ENCODE assay signal across 8 cellular contexts in the genomic region with DNA sequence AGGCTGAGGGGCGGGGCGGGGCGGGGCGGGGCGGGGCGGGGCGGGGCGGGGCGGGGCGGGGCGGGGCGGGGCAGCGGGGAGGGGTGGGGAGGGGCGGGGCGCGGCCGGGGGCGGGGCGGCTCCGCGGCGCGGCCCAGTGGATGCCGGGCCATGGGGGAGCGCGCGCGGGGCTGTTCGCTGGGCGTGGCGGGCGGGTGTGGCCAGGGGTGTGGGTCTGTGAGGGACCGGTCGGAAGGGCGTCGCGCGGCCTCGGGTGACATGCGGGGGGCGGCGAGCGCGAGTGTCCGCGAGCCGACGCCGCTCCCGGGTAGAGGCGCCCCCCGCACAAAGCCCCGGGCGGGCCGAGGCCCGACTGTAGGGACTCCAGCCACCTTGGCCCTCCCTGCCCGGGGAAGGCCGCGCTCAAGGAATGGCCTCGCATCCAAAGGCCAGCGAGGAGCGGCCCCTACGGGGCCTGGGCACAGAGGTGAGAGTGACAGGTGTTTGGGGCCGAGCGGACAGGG. TPM values are rescaled to one million over a fixed set of nuclear protein-coding genes. Genes with fewer than 3 reads are reported as not detected.
A peak's percentile ranks its signal among the peaks of the same experiment; 100 is the strongest.
DNase-seq lines count a peak whose midpoint lies in the region; ATAC-seq and TF ChIP-seq lines count a peak whose summit lies in the region.

A gene (plus strand): TSS at position 188 of the 503 bp plus-strand sequence. CDS start 71 bp downstream, at position 259.

- H3K4me3 ChIP-seq in A673 (ENCODE audit: low read depth, low read length, poor library complexity, severe bottlenecking) (peak within 1 kb of the TSS; percentile 80), HUES48 (ENCODE audit: low read depth, low read length) (peak within 1 kb of the TSS; percentile 95), tibial nerve (peak within 1 kb of the TSS; percentile 64 to 86 (median 71))
- H3K4me3 ChIP-seq in naive thymus-derived CD4-positive, alpha-beta T cell (ENCODE audit: low read length), result peak within 1 kb of the TSS; percentile 87

- no peak for DNase-seq in A673 (ENCODE audit: low spot score)
- peak; percentile 61 for DNase-seq in WTC11 (ENCODE audit: low spot score)
- no peak for DNase-seq in epithelial cell of prostate (ENCODE audit: low read depth, low spot score)
- DNase-seq in naive thymus-derived CD4-positive, alpha-beta T cell, result peak in 3 of 9 donors; percentile 8 to 66 (median 64)
- peak; percentile 53 to 62 for DNase-seq in tibial nerve (ENCODE audit: low spot score in 2 of 2)
- no peak for DNase-seq in NCI-H774 (lab: John Stamatoyannopoulos, UW)

- intact Hi-C loops in A673 (cut with micrococcal nuclease; ENCODE audit: unreplicated experiment), result no loop called here
- intact Hi-C loops in naive thymus-derived CD4-positive, alpha-beta T cell (cut with micrococcal nuclease), result loop anchor here (1.0 to 5.0 kb wide), 11 partner anchors 28 to 1143 kb away; a partner anchor contains a TSS

- TF ChIP-seq POLR2A in tibial nerve (IDR thresholded peaks at IDR 0.05), result peak in 1 of 2 donors; percentile 12

- WGBS in tibial nerve, 2 donors, result 1% methylated on average over 37 to 50 of the region's 65 CpGs

- H3K4me1 Mint-ChIP-seq in WTC11, result 0 out of 2 replicates have a peak, but pooled peaks cover 3% of the 10 kb centered on the region
- H3K4me1 Mint-ChIP-seq in naive thymus-derived CD4-positive, alpha-beta T cell, result peaks cover 13 to 27% (median 21%) of the 10 kb centered on the region in 7 donors

- H3K4me1 ChIP-seq in A673 (ENCODE audit: insufficient read depth, low read length, poor library complexity, severe bottlenecking), result no peaks in the 10 kb centered on the region
- no peaks in the 10 kb centered on the region for H3K4me1 ChIP-seq in HUES48 (ENCODE audit: control insufficient read depth, insufficient read depth, low read length)
- peaks cover 5% of the 10 kb centered on the region in 2 donors for H3K4me1 ChIP-seq in naive thymus-derived CD4-positive, alpha-beta T cell (ENCODE audit: control insufficient read depth in 2 of 2, insufficient read depth in 2 of 2, low read length in 2 of 2)
- peaks cover 0 to 30% (median 9%) of the 10 kb centered on the region in 4 donors for H3K4me1 ChIP-seq in tibial nerve

- H3K9me3 Mint-ChIP-seq in WTC11, result peaks cover 63% of the 10 kb centered on the region
- H3K9me3 Mint-ChIP-seq in naive thymus-derived CD4-positive, alpha-beta T cell, result peaks cover 18 to 93% (median 53%) of the 10 kb centered on the region in 11 donors

- TF ChIP-seq CTCF in A673 (conservative IDR thresholded peaks at IDR 0.05; ENCODE audit: low read depth, low read length) (no peak), WTC11 (IDR thresholded peaks at IDR 0.05) (no peak), tibial nerve (IDR thresholded peaks at IDR 0.05) (no peak)

- TF ChIP-seq EP300 in tibial nerve (IDR thresholded peaks at IDR 0.05), result no peak

- peaks cover 51% of the 10 kb centered on the region for H3K36me3 Mint-ChIP-seq in WTC11
- H3K36me3 Mint-ChIP-seq in naive thymus-derived CD4-positive, alpha-beta T cell, result peaks cover 30 to 62% (median 41%) of the 10 kb centered on the region in 5 donors

- H3K27ac Mint-ChIP-seq in WTC11, result no peak within 1 kb of the TSS; the same call in none of the 2 replicates
- H3K27ac Mint-ChIP-seq in naive thymus-derived CD4-positive, alpha-beta T cell, result peak within 1 kb of the TSS; percentile 90 to 97 (median 94)

- peaks cover 5% of the 10 kb centered on the region for H3K36me3 ChIP-seq in A673 (ENCODE audit: insufficient read depth, low read length, poor library complexity, severe bottlenecking)
- H3K36me3 ChIP-seq in HUES48 (ENCODE audit: control insufficient read depth, insufficient read depth, low read length), result 0 out of 2 replicates have a peak, but pooled peaks cover 4% of the 10 kb centered on the region
- peaks cover 0 to 15% (median 0%) of the 10 kb centered on the region in 3 experiments for H3K36me3 ChIP-seq in naive thymus-derived CD4-positive, alpha-beta T cell (ENCODE audit: control insufficient read depth in 2 of 3, insufficient read depth in 3 of 3, low read length in 3 of 3)
- peaks cover 0 to 73% (median 0%) of the 10 kb centered on the region in 3 donors for H3K36me3 ChIP-seq in tibial nerve

- no TSS peak for BruUV-seq in A673 (replicated peaks; lab: Mats Ljungman, UMichigan)

- peak within 1 kb of the TSS; percentile 82 for H3K4me3 Mint-ChIP-seq in WTC11
- H3K4me3 Mint-ChIP-seq in naive thymus-derived CD4-positive, alpha-beta T cell, result peak within 1 kb of the TSS; percentile 88 to 95 (median 93)

- POLR2A ChIA-PET in A673 (lab: Charles Lee; ENCODE audit: low non-redundant PET) (interaction anchor here (0.7 kb wide), 1 partner anchor 12 kb away, joined by 9 read pairs; no protein-coding TSS in a partner anchor), WTC11 (lab: Charles Lee) (no interaction called here)
- POLR2A ChIA-PET in naive thymus-derived CD4-positive, alpha-beta T cell (lab: Charles Lee), result interaction anchor here (1.6 kb wide), 1 partner anchor 28 kb away, joined by 4 read pairs; a partner anchor contains a TSS

- H3K27me3 Mint-ChIP-seq in WTC11 (ENCODE audit: low read depth), result peaks cover 11% of the 10 kb centered on the region
- peaks cover 0 to 4% (median 0%) of the 10 kb centered on the region in 5 donors for H3K27me3 Mint-ChIP-seq in naive thymus-derived CD4-positive, alpha-beta T cell

- ATAC-seq in GM18909 (IDR thresholded peaks at IDR 0.05; ENCODE audit: poor library complexity, unreplicated experiment), result peak; percentile 36
- ATAC-seq in WTC11, result peak; percentile 65
- ATAC-seq in naive thymus-derived CD4-positive, alpha-beta T cell, result no peak

- H3K27me3 ChIP-seq in A673 (replicated peaks; ENCODE audit: insufficient read depth, low read depth, low read length, poor library complexity), result no peaks in the 10 kb centered on the region
- no peaks in the 10 kb centered on the region for H3K27me3 ChIP-seq in HUES48 (ENCODE audit: control insufficient read depth, insufficient read depth, low read length)
- H3K27me3 ChIP-seq in naive thymus-derived CD4-positive, alpha-beta T cell (ENCODE audit: control insufficient read depth in 2 of 2, insufficient read depth in 2 of 2, low read length in 2 of 2), result no peaks in the 10 kb centered on the region
- no peaks in the 10 kb centered on the region for H3K27me3 ChIP-seq in tibial nerve

- peak within 1 kb of the TSS; percentile 71 for H3K9ac ChIP-seq in HUES48 (ENCODE audit: low read depth, low read length)

- CTCF ChIA-PET in A673 (lab: Charles Lee), result no interaction called here
- CTCF ChIA-PET in WTC11 (lab: Charles Lee), result interaction anchor here (0.7 kb wide), 1 partner anchor 229 kb away, joined by 3 read pairs; no protein-coding TSS in a partner anchor
- CTCF ChIA-PET in naive thymus-derived CD4-positive, alpha-beta T cell (lab: Charles Lee), result no interaction called here

- H3K27ac ChIP-seq in A673 (ENCODE audit: low read depth, low read length, poor library complexity, severe bottlenecking) (peak within 1 kb of the TSS; percentile 94), HUES48 (ENCODE audit: low read depth, low read length) (peak within 1 kb of the TSS; percentile 75), epithelial cell of prostate (peak within 1 kb of the TSS; percentile 88), tibial nerve (peak within 1 kb of the TSS; percentile 85 to 98 (median 96))
- peak within 1 kb of the TSS; percentile 83 for H3K27ac ChIP-seq in naive thymus-derived CD4-positive, alpha-beta T cell (ENCODE audit: low read depth, low read length)

- H3K9me3 ChIP-seq in A673 (ENCODE audit: low read depth, low read length, poor library complexity, severe bottlenecking) (peaks cover 43% of the 10 kb centered on the region), HUES48 (ENCODE audit: control insufficient read depth, insufficient read depth, low read length) (peaks cover 57% of the 10 kb centered on the region), tibial nerve (peaks cover under 1 to 85% (median 33%) of the 10 kb centered on the region in 4 donors)
- peaks cover 0 to 63% (median 14%) of the 10 kb centered on the region in 3 experiments for H3K9me3 ChIP-seq in naive thymus-derived CD4-positive, alpha-beta T cell (ENCODE audit: control insufficient read depth in 2 of 3, low read length in 3 of 3)

TF ChIP-seq in WTC11, 78 proteins besides CTCF, POLR2A, EP300 and RAD21 (continues in another document):
- TF ChIP-seq GRHL2 (CRISPR knock-in tag; IDR thresholded peaks at IDR 0.05; ENCODE audit: insufficient replicate concordance, severe bottlenecking), result no peak
- TF ChIP-seq KAT7 (CRISPR knock-in tag; IDR thresholded peaks at IDR 0.05; ENCODE audit: borderline replicate concordance), result no peak
- TF ChIP-seq CBFB (CRISPR knock-in tag; IDR thresholded peaks at IDR 0.05; ENCODE audit: low read depth), result no peak
- no peak for TF ChIP-seq TP53 (CRISPR knock-in tag; IDR thresholded peaks at IDR 0.05)
- no peak for TF ChIP-seq IRF2 (CRISPR knock-in tag; IDR thresholded peaks at IDR 0.05; ENCODE audit: borderline replicate concordance, low read depth)
- no peak for TF ChIP-seq ETV6 (CRISPR knock-in tag; IDR thresholded peaks at IDR 0.05)
- TF ChIP-seq, protein P1, sequence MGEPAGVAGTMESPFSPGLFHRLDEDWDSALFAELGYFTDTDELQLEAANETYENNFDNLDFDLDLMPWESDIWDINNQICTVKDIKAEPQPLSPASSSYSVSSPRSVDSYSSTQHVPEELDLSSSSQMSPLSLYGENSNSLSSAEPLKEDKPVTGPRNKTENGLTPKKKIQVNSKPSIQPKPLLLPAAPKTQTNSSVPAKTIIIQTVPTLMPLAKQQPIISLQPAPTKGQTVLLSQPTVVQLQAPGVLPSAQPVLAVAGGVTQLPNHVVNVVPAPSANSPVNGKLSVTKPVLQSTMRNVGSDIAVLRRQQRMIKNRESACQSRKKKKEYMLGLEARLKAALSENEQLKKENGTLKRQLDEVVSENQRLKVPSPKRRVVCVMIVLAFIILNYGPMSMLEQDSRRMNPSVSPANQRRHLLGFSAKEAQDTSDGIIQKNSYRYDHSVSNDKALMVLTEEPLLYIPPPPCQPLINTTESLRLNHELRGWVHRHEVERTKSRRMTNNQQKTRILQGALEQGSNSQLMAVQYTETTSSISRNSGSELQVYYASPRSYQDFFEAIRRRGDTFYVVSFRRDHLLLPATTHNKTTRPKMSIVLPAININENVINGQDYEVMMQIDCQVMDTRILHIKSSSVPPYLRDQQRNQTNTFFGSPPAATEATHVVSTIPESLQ (CRISPR knock-in tag; IDR thresholded peaks at IDR 0.05), result no peak

RNA-seq across cellular contexts. Expression of the gene that starts here (rescaled TPM):
- total RNA-seq in A673 (2021) (7.4 and 8.6 TPM in 2 replicates), WTC11 (2021) (2.8 to 4.6 TPM (median 3.7 TPM) in 3 replicates), tibial nerve (10 to 100 TPM in 3 of 4 donors, 1 to 10 TPM in 1; 9.4 to 27.5 (median 12.7) TPM)
- total RNA-seq in naive thymus-derived CD4-positive, alpha-beta T cell, result 10 to 100 TPM in 2 of 5 experiments, 1 to 10 TPM in 3; 3.1 to 10.6 (median 5.4) TPM
- 1 to 10 TPM; 2.4 to 2.8 TPM for polyA plus RNA-seq in naive thymus-derived CD4-positive, alpha-beta T cell

Comparison
In these comparisons a context has a peak if more than half of its experiments do, and no peak if none do; other contexts are left out.
1. DNase-seq: peak in WTC11 (single experiment) and tibial nerve (2 of 2); none in A673 (single experiment), epithelial cell of prostate (single experiment) and NCI-H774 (single experiment).
2. Peak in every context shown above with its lines, with median percentiles within 50 percentile points of each other: H3K27ac ChIP-seq and H3K4me3 ChIP-seq.